ENCODE assay signal across 26 cellular contexts in genomic region chr7:151763420-151763984, GRCh38.
"Had no signal": no experiment of that assay in that cellular context is flagged by ENCODE, and none has a peak within 500 bp of the region (broad histone marks: within the 10 kb centered on the region; RNA-seq: fewer than 3 reads in every experiment).

No MANE protein-coding gene starts in this region.

- H3K36me3 ChIP-seq: cardiac muscle cell, gastrocnemius medialis, pancreas, prostate gland, thoracic aorta had no signal

- H3K4me1 ChIP-seq: gastrocnemius medialis, pancreas, prostate gland had no signal

- H3K4me3 ChIP-seq: cardiac muscle cell, coronary artery, dorsolateral prefrontal cortex, gastrocnemius medialis, pancreas, prostate gland, thoracic aorta had no signal

- H3K27ac Mint-ChIP-seq: activated naive CD4-positive, alpha-beta T cell treated with anti-CD3 and anti-CD28 coated beads for 36 hours; activated T-helper 1 cell treated with anti-CD3 and anti-CD28 coated beads, Interleukin-12 subunit alpha, Interleukin-12 subunit beta, Interleukin-2, Interleukin-4 antibody, amounts not matched to agents 30 ng/mL and 10 ng/mL and 1 ng/mL, durations not matched to agents 14 hours and 24 hours and 36 hours; nephron progenitor cell; stimulated activated naive CD8-positive, alpha-beta T cell treated with anti-CD3 and anti-CD28 coated beads, Interleukin-15, Interleukin-2, amounts not matched to agents 100 ng/mL and 50 ng/mL, for 24 hours had no signal

- H3K27me3 ChIP-seq: cardiac muscle cell, gastrocnemius medialis, pancreas had no signal

- H3K9me3 Mint-ChIP-seq: stimulated activated naive CD8-positive, alpha-beta T cell treated with anti-CD3 and anti-CD28 coated beads, Interleukin-15, Interleukin-2, amounts not matched to agents 100 ng/mL and 50 ng/mL, for 24 hours had no signal

- H3K27me3 Mint-ChIP-seq: stimulated activated naive CD8-positive, alpha-beta T cell treated with anti-CD3 and anti-CD28 coated beads, Interleukin-15, Interleukin-2, amounts not matched to agents 100 ng/mL and 50 ng/mL, for 24 hours had no signal

- ATAC-seq: gastrocnemius medialis, pancreas had no signal

- DNase-seq: activated CD4-positive, alpha-beta T cell treated with anti-CD3 and anti-CD28 coated beads, Interleukin-2, amount 50 U/mL, for 1 hour; activated CD4-positive, CD25-positive, alpha-beta regulatory T cell treated with anti-CD3 and anti-CD28 coated beads, Interleukin-2, amount 50 U/mL, for 72 hours; activated effector memory CD4-positive, alpha-beta T cell treated with anti-CD3 and anti-CD28 coated beads, Interleukin-2, amount 50 U/mL, for 16 hours; activated naive CD4-positive, alpha-beta T cell treated with anti-CD3 and anti-CD28 coated beads for 36 hours; activated T-cell treated with anti-CD3 and anti-CD28 coated beads for 4 hours; effector memory CD4-positive, alpha-beta T cell; erythroblast; gastrocnemius medialis; head of caudate nucleus; hippocampal formation; left cardiac atrium; left ventricle myocardium superior; mammary epithelial cell; nephron progenitor cell; nucleus accumbens; pancreas; SW 1271; T-helper 2 cell; trophoblast cell had no signal

- H3K4me3 Mint-ChIP-seq: activated naive CD4-positive, alpha-beta T cell treated with anti-CD3 and anti-CD28 coated beads for 36 hours; activated T-helper 1 cell treated with anti-CD3 and anti-CD28 coated beads, Interleukin-12 subunit alpha, Interleukin-12 subunit beta, Interleukin-2, Interleukin-4 antibody, amounts not matched to agents 30 ng/mL and 10 ng/mL and 1 ng/mL, durations not matched to agents 14 hours and 24 hours and 36 hours; nephron progenitor cell; stimulated activated naive CD8-positive, alpha-beta T cell treated with anti-CD3 and anti-CD28 coated beads, Interleukin-15, Interleukin-2, amounts not matched to agents 100 ng/mL and 50 ng/mL, for 24 hours had no signal

- H3K9me3 ChIP-seq: gastrocnemius medialis, pancreas, prostate gland, thoracic aorta had no signal

- H3K27ac ChIP-seq: cardiac muscle cell, coronary artery, gastrocnemius medialis, pancreas, prostate gland, thoracic aorta had no signal
